Comparison of ENCODE assay signal across 28 cellular contexts in the genomic region with DNA sequence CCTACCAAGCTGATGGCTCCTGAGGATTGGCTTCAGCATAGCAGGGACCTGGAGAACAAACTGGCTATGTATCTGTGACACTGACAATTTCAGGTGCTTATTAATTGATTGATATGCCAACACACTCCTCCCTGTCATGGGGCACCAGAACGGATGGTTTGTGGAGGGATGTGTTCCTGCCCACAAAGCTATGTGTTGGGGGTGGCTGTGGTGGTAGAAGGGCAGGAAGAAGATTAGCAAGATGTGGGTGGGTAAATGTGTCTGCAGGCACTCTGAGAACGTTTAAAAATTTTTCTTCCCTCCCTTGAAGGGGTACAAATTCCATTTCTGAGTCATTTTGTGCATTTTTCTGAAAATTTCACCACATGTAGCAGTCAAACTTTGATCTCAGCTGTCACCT. TPM values are rescaled to one million over a fixed set of nuclear protein-coding genes. Genes with fewer than 3 reads are reported as not detected.
DNase-seq lines count a peak whose midpoint lies in the region; ATAC-seq, FAIRE-seq and TF ChIP-seq lines count a peak whose summit lies in the region.
"Had no signal": no experiment of that assay in that cellular context is flagged by ENCODE, and none has a peak within 500 bp of the region (broad histone marks: within the 10 kb centered on the region; RNA-seq: fewer than 3 reads in every experiment).

No MANE protein-coding gene starts in this region.

- peaks cover 44% of the 10 kb centered on the region for H3K4me1 ChIP-seq in A549
- H3K4me1 ChIP-seq in CD8-positive, alpha-beta memory T cell (ENCODE audit: insufficient read depth, low read length): no peaks in the 10 kb centered on the region
- H3K4me1 ChIP-seq: left ventricle myocardium inferior, pancreas had no signal

- no peak for TF ChIP-seq EP300 in A549 (IDR thresholded peaks at IDR 0.05)

- no peak for TF ChIP-seq CTCF in A549 (IDR thresholded peaks at IDR 0.05)

- peak overlapping the region; percentile 44 to 68; a peak in 4 of 6 replicates for H3K27ac ChIP-seq in A549
- no peak overlapping the region for H3K27ac ChIP-seq in CD8-positive, alpha-beta memory T cell (ENCODE audit: low read depth, low read length)
- H3K27ac ChIP-seq: left ventricle myocardium inferior, pancreas, tibial artery had no signal

- H3K27me3 ChIP-seq in CD8-positive, alpha-beta memory T cell (ENCODE audit: insufficient read depth, low read length, poor library complexity, severe bottlenecking): no peaks in the 10 kb centered on the region
- H3K27me3 ChIP-seq: pancreas, tibial artery had no signal

- H3K36me3 Mint-ChIP-seq in CD8-positive, alpha-beta memory T cell: no peaks in the 10 kb centered on the region
- no peaks in the 10 kb centered on the region for H3K36me3 Mint-ChIP-seq in activated CD8-positive, alpha-beta T cell treated with anti-CD3 and anti-CD28 coated beads, Interleukin-2, amount 10 ng/mL, durations not matched to agents 7 days and 5 days (ENCODE audit: low read depth)
- no peaks in the 10 kb centered on the region for H3K36me3 Mint-ChIP-seq in immature natural killer cell

- TF ChIP-seq RAD21 in A549 (conservative IDR thresholded peaks at IDR 0.05 in 1 of 2, IDR thresholded peaks at IDR 0.05 in 1 of 2): no peak

- H3K4me2 ChIP-seq in A549: peak overlapping the region; percentile 33; the same call in 2 of the 3 replicates

- no peak for FAIRE-seq in A549 (lab: Jason Lieb, UNC)
- FAIRE-seq: pancreas had no signal

- POLR2A ChIA-PET in A549 (lab: Yijun Ruan, JAX): no interaction called here
- POLR2A ChIA-PET in CD8-positive, alpha-beta memory T cell (lab: Charles Lee): no interaction called here
- POLR2A ChIA-PET in activated CD8-positive, alpha-beta T cell treated with anti-CD3 and anti-CD28 coated beads, Interleukin-2, amount 10 ng/mL, durations not matched to agents 7 days and 5 days (lab: Charles Lee): no interaction called here

- H3K27ac Mint-ChIP-seq in CD8-positive, alpha-beta memory T cell: peak overlapping the region in 1 of 8 donors; percentile 67
- H3K27ac Mint-ChIP-seq in activated CD8-positive, alpha-beta T cell treated with anti-CD3 and anti-CD28 coated beads, Interleukin-2, amount 10 ng/mL, durations not matched to agents 7 days and 5 days: peak overlapping the region; percentile 77
- H3K27ac Mint-ChIP-seq in immature natural killer cell: no peak overlapping the region
- H3K27ac Mint-ChIP-seq: endodermal cell had no signal

- peak overlapping the region in 4 of 7 donors; percentile 8 to 51 (median 44) for H3K4me3 Mint-ChIP-seq in CD8-positive, alpha-beta memory T cell
- no peak overlapping the region for H3K4me3 Mint-ChIP-seq in activated CD8-positive, alpha-beta T cell treated with anti-CD3 and anti-CD28 coated beads, Interleukin-2, amount 10 ng/mL, durations not matched to agents 7 days and 5 days
- H3K4me3 Mint-ChIP-seq in immature natural killer cell: peak overlapping the region in 3 of 5 donors; percentile 3 to 58 (median 22)
- H3K4me3 Mint-ChIP-seq: endodermal cell, neural crest cell had no signal

- CTCF ChIA-PET in A549 (lab: Yijun Ruan, JAX): interaction anchor here (0.6 to 1.8 kb wide), 3 partner anchors 155 to 795 kb away, joined by 3 to 6 read pairs (median 3); no protein-coding TSS in a partner anchor
- CTCF ChIA-PET in CD8-positive, alpha-beta memory T cell (lab: Charles Lee): no interaction called here
- CTCF ChIA-PET in activated CD8-positive, alpha-beta T cell treated with anti-CD3 and anti-CD28 coated beads, Interleukin-2, amount 10 ng/mL, durations not matched to agents 7 days and 5 days (lab: Charles Lee): interaction anchor here (1.1 kb wide), 1 partner anchor 91 kb away, joined by 4 read pairs; no protein-coding TSS in a partner anchor

- no peak overlapping the region for H3K4me3 ChIP-seq in A549
- H3K4me3 ChIP-seq in CD8-positive, alpha-beta memory T cell (ENCODE audit: low read length): no peak overlapping the region
- H3K4me3 ChIP-seq: HAP-1, left ventricle myocardium inferior, pancreas, tibial artery had no signal

- no peaks in the 10 kb centered on the region for H3K36me3 ChIP-seq in CD8-positive, alpha-beta memory T cell (ENCODE audit: insufficient read depth, low read length)
- H3K36me3 ChIP-seq: HAP-1, left ventricle myocardium inferior, pancreas, tibial artery had no signal

- peaks cover 0 to 3% (median 0%) of the 10 kb centered on the region in 5 donors for H3K9me3 Mint-ChIP-seq in CD8-positive, alpha-beta memory T cell
- H3K9me3 Mint-ChIP-seq in activated CD8-positive, alpha-beta T cell treated with anti-CD3 and anti-CD28 coated beads, Interleukin-2, amount 10 ng/mL, durations not matched to agents 7 days and 5 days (ENCODE audit: insufficient read depth): no peaks in the 10 kb centered on the region
- H3K9me3 Mint-ChIP-seq in immature natural killer cell: peaks cover 0 to 2% (median 0%) of the 10 kb centered on the region in 6 donors
- H3K9me3 Mint-ChIP-seq: endodermal cell had no signal

- H3K4me1 Mint-ChIP-seq in CD8-positive, alpha-beta memory T cell: peaks cover 6 to 17% (median 13%) of the 10 kb centered on the region in 3 donors
- peaks cover 33% of the 10 kb centered on the region for H3K4me1 Mint-ChIP-seq in activated CD8-positive, alpha-beta T cell treated with anti-CD3 and anti-CD28 coated beads, Interleukin-2, amount 10 ng/mL, durations not matched to agents 7 days and 5 days (ENCODE audit: low read depth)
- peaks cover 5 to 21% of the 10 kb centered on the region in 2 donors for H3K4me1 Mint-ChIP-seq in immature natural killer cell

- TF ChIP-seq POLR2A in A549 (IDR thresholded peaks at IDR 0.05; ENCODE audit: low read length): no peak

- DNase-seq in A549 (ENCODE audit: low read depth in 1 of 2, low spot score in 1 of 2) (peak in 1 of 2 experiments; percentile 7), immature natural killer cell (peak in 1 of 3 donors; percentile 16), NCI-H2081 treated with DMSO at 0.1 percent for 48 hours (lab: John Stamatoyannopoulos, UW) (no peak), NCI-H2196 (lab: John Stamatoyannopoulos, UW; ENCODE audit: unreplicated experiment) (no peak), T-helper 9 cell (no peak)
- DNase-seq in CD8-positive, alpha-beta memory T cell: no peak
- peak; percentile 45 for DNase-seq in activated CD8-positive, alpha-beta T cell treated with anti-CD3 and anti-CD28 coated beads, Interleukin-2, amount 10 ng/mL, durations not matched to agents 7 days and 5 days
- DNase-seq: activated CD4-positive, CD25-positive, alpha-beta regulatory T cell treated with anti-CD3 and anti-CD28 coated beads, Interleukin-2, amount 50 U/mL, for 72 hours; C1 segment of cervical spinal cord; COR-L47; dermis blood vessel endothelial cell; endodermal cell; islet precursor cell; KBM-7; left ventricle myocardium inferior; mesendoderm; MM.1S; NCI-H1105 treated with DMSO at 0.1 percent for 48 hours; NCI-H1930; NCI-H524 treated with DMSO at 0.1 percent for 48 hours; pancreas; right cardiac atrium; stimulated activated CD4-positive, alpha-beta T cell treated with anti-CD3 and anti-CD28 coated beads, Interleukin-2, amount 100 ng/mL, for 24 hours; stimulated activated CD8-positive, alpha-beta memory T cell treated with anti-CD3 and anti-CD28 coated beads, Interleukin-4, amount 100 ng/mL, for 48 hours; tibial artery had no signal

- no peaks in the 10 kb centered on the region for H3K9me3 ChIP-seq in A549
- no peaks in the 10 kb centered on the region for H3K9me3 ChIP-seq in CD8-positive, alpha-beta memory T cell (ENCODE audit: low read length)
- H3K9me3 ChIP-seq: HAP-1, left ventricle myocardium inferior, pancreas, tibial artery had no signal

- WGBS in A549 (ENCODE audit: missing lambda C conversion rate): 41% methylated on average over 2 of the region's 2 CpGs

- ATAC-seq in A549: no peak
- peak; percentile 42 for ATAC-seq in activated CD8-positive, alpha-beta T cell treated with anti-CD3 and anti-CD28 coated beads, Interleukin-2, amount 10 ng/mL, durations not matched to agents 7 days and 5 days
- ATAC-seq: esophagus mucosa, pancreas, right cardiac atrium had no signal

- peaks cover 0 to 8% of the 10 kb centered on the region in 2 donors for H3K27me3 Mint-ChIP-seq in CD8-positive, alpha-beta memory T cell
- no peaks in the 10 kb centered on the region for H3K27me3 Mint-ChIP-seq in activated CD8-positive, alpha-beta T cell treated with anti-CD3 and anti-CD28 coated beads, Interleukin-2, amount 10 ng/mL, durations not matched to agents 7 days and 5 days (ENCODE audit: low read depth)
- H3K27me3 Mint-ChIP-seq in immature natural killer cell (ENCODE audit: low read depth in 3 of 3): peaks cover 2 to 6% (median 4%) of the 10 kb centered on the region in 3 donors

TF ChIP-seq in A549, 52 proteins besides CTCF, POLR2A, EP300 and RAD21 (continues in another document):
- TF ChIP-seq NFE2L2 (conservative IDR thresholded peaks at IDR 0.05; ENCODE audit: low read length) (no peak), HEYL (CRISPR knock-in tag; IDR thresholded peaks at IDR 0.05) (no peak), PHF8 (IDR thresholded peaks at IDR 0.05; ENCODE audit: borderline replicate concordance, low read depth) (no peak), MAFK (IDR thresholded peaks at IDR 0.05; ENCODE audit: partially characterized antibody) (no peak), RNF2 (IDR thresholded peaks at IDR 0.05; ENCODE audit: borderline replicate concordance, low read depth) (no peak), ESRRA (IDR thresholded peaks at IDR 0.05; ENCODE audit: borderline replicate concordance, low read length) (no peak), MYC (IDR thresholded peaks at IDR 0.05; ENCODE audit: borderline replicate concordance, low read length) (no peak), CBX2 (IDR thresholded peaks at IDR 0.05; ENCODE audit: borderline replicate concordance, low read depth) (no peak), EHMT2 (IDR thresholded peaks at IDR 0.05; ENCODE audit: low read depth) (no peak), NR3C1 (IDR thresholded peaks at IDR 0.05) (no peak)
- TF ChIP-seq, protein P1, sequence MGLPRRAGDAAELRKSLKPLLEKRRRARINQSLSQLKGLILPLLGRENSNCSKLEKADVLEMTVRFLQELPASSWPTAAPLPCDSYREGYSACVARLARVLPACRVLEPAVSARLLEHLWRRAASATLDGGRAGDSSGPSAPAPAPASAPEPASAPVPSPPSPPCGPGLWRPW (IDR thresholded peaks at IDR 0.05): no peak

RNA-seq across cellular contexts. Expression of a gene that starts 55.0 kb away (rescaled TPM):
- polyA plus RNA-seq in A549 (2011; rRNA removed) (10.3 and 13.3 TPM in 2 replicates), A549 (2017; fragmentation: RNase III; extraction: RNeasy Plus Mini Kit Qiagen cat#74134 plus additional on column Dnase treatment) (4.6 to 5.1 TPM (median 4.9 TPM) in 3 replicates), immature natural killer cell (1 to 10 TPM in 2 of 3 donors, not detected in 1; 1.3 to 2.2 TPM)
- polyA plus RNA-seq in A549 (2012; cell fraction: cytosol; rRNA removed): 5.2 and 6.1 TPM in 2 replicates
- polyA plus RNA-seq in A549 (2012; cell fraction: nucleus; rRNA removed): 8.6 and 11.1 TPM in 2 replicates
- 3.6 and 4.1 TPM in 2 replicates for polyA minus RNA-seq in A549 (2011; rRNA and poly(A)+ RNA removed)
- 1 to 10 TPM; 1.1 to 1.2 TPM for total RNA-seq in CD8-positive, alpha-beta memory T cell
- 0.67 TPM for polyA plus RNA-seq in CD8-positive, alpha-beta memory T cell
- total RNA-seq in activated CD8-positive, alpha-beta T cell treated with anti-CD3 and anti-CD28 coated beads, Interleukin-2, amount 10 ng/mL, durations not matched to agents 7 days and 5 days: 1 to 10 TPM; 5.7 to 6.1 TPM
